12 cellular contexts compared by ENCODE assay signal in genomic region chr11:83566948-83567347, GRCh38.
A peak's percentile ranks its signal among the peaks of the same experiment; 100 is the strongest.
DNase-seq lines count a peak whose midpoint lies in the region; ATAC-seq and TF ChIP-seq lines count a peak whose summit lies in the region.
"Had no signal": no experiment of that assay in that cellular context is flagged by ENCODE, and none has a peak within 500 bp of the region (broad histone marks: within the 10 kb centered on the region; RNA-seq: fewer than 3 reads in every experiment).

No MANE protein-coding gene starts in this region.

- peaks cover 54% of the 10 kb centered on the region for H3K4me1 ChIP-seq in A673 (ENCODE audit: insufficient read depth, low read length, poor library complexity, severe bottlenecking)
- H3K4me1 ChIP-seq in upper lobe of left lung: no peaks in the 10 kb centered on the region
- H3K4me1 ChIP-seq in testis: no peaks in the 10 kb centered on the region

- intact Hi-C loops in A673 (cut with micrococcal nuclease; ENCODE audit: unreplicated experiment) (no loop called here), testis (cut with DNase I; ENCODE audit: low total_unique reads) (no loop called here)

- WGBS in upper lobe of left lung, 2 donors: 55 to 67% methylated on average over 4 of the region's 4 CpGs
- 88 to 89% methylated on average over 4 of the region's 4 CpGs for WGBS in testis, 2 donors

- H3K27ac ChIP-seq in A673 (ENCODE audit: low read depth, low read length, poor library complexity, severe bottlenecking) (peak overlapping the region; percentile 7), upper lobe of left lung (no peak overlapping the region), testis (no peak overlapping the region)

- H3K4me3 ChIP-seq in A673 (ENCODE audit: low read depth, low read length, poor library complexity, severe bottlenecking) (no peak overlapping the region), HFF-Myc (replicated peaks; ENCODE audit: low read depth, low read length) (no peak overlapping the region), upper lobe of left lung (no peak overlapping the region), testis (no peak overlapping the region)

- H3K36me3 ChIP-seq in A673 (ENCODE audit: insufficient read depth, low read length, poor library complexity, severe bottlenecking) (peaks cover 13% of the 10 kb centered on the region), upper lobe of left lung (no peaks in the 10 kb centered on the region), testis (ENCODE audit: low read depth, missing control alignments) (no peaks in the 10 kb centered on the region)

- POLR2A ChIA-PET in A673 (lab: Charles Lee; ENCODE audit: low non-redundant PET): interaction anchor here (0.5 kb wide), 1 partner anchor 11 kb away, joined by 4 read pairs; no protein-coding TSS in a partner anchor

- DNase-seq in A673 (ENCODE audit: low spot score) (peak; percentile 85), HFF-Myc (ENCODE audit: extremely low read depth, low read depth) (peak; percentile 4), amniotic epithelial cell (ENCODE audit: low read depth) (peak; percentile 73), iPS DF 19.7 (ENCODE audit: low read depth, low spot score) (peak; percentile 2), NOMO-1 treated with DMSO at 0.1 percent for 48 hours (lab: John Stamatoyannopoulos, UW; ENCODE audit: unreplicated experiment) (no peak), upper lobe of left lung (no peak), testis (no peak)
- DNase-seq in stimulated activated naive CD8-positive, alpha-beta T cell treated with anti-CD3 and anti-CD28 coated beads, Interleukin-15, Interleukin-2, amounts not matched to agents 100 U/mL and 50 U/mL, for 24 hours: no peak
- DNase-seq: activated CD4-positive, CD25-positive, alpha-beta regulatory T cell; MV-4-11; natural killer cell; stimulated activated CD4-positive, alpha-beta T cell treated with anti-CD3 and anti-CD28 coated beads, Interleukin-12 subunit alpha, Interleukin-12 subunit beta, amount 100 ng/mL, for 4 hours had no signal

- no peak for TF ChIP-seq CTCF in A673 (conservative IDR thresholded peaks at IDR 0.05; ENCODE audit: low read depth, low read length)
- no peak for TF ChIP-seq CTCF in HFF-Myc (IDR thresholded peaks at IDR 0.05; ENCODE audit: low read depth, low read length, missing control alignments)
- TF ChIP-seq CTCF in upper lobe of left lung (IDR thresholded peaks at IDR 0.05): no peak
- no peak for TF ChIP-seq CTCF in testis (IDR thresholded peaks at IDR 0.05)

- ATAC-seq in upper lobe of left lung (ENCODE audit: low FRiP score in 2 of 2): no peak
- ATAC-seq in stimulated activated naive CD8-positive, alpha-beta T cell treated with anti-CD3 and anti-CD28 coated beads, Interleukin-15, Interleukin-2, amounts not matched to agents 100 U/mL and 50 U/mL, for 24 hours: no peak
- ATAC-seq: natural killer cell had no signal

- CTCF ChIA-PET in A673 (lab: Charles Lee): interaction anchor here (0.6 to 0.9 kb wide), 2 partner anchors 8 to 249 kb away, joined by 3 to 6 read pairs; no protein-coding TSS in a partner anchor

- no peaks in the 10 kb centered on the region for H3K9me3 ChIP-seq in A673 (ENCODE audit: low read depth, low read length, poor library complexity, severe bottlenecking)
- no peaks in the 10 kb centered on the region for H3K9me3 ChIP-seq in upper lobe of left lung
- H3K9me3 ChIP-seq in testis: no peaks in the 10 kb centered on the region

- TF ChIP-seq POLR2A in upper lobe of left lung (IDR thresholded peaks at IDR 0.05) (no peak), testis (IDR thresholded peaks at IDR 0.05) (no peak)

- no peak for TF ChIP-seq EP300 in upper lobe of left lung (IDR thresholded peaks at IDR 0.05)

- no TSS peak for BruUV-seq in A673 (replicated peaks; lab: Mats Ljungman, UMichigan)

- H3K27me3 ChIP-seq in A673 (replicated peaks; ENCODE audit: insufficient read depth, low read depth, low read length, poor library complexity) (no peaks in the 10 kb centered on the region), upper lobe of left lung (no peaks in the 10 kb centered on the region), testis (no peaks in the 10 kb centered on the region)

Comparison
In these comparisons a context has a peak if more than half of its experiments do, and no peak if none do; other contexts are left out.
1. DNase-seq: peak in A673 (single experiment), HFF-Myc (single experiment), amniotic epithelial cell (single experiment) and iPS DF 19.7 (single experiment); none in NOMO-1 treated with DMSO at 0.1 percent for 48 hours (single experiment), upper lobe of left lung (0 of 2), stimulated activated naive CD8-positive, alpha-beta T cell treated with anti-CD3 and anti-CD28 coated beads, Interleukin-15, Interleukin-2, amounts not matched to agents 100 U/mL and 50 U/mL, for 24 hours (single experiment) and testis (single experiment).